7 cellular contexts compared by ENCODE assay signal in the genomic region with DNA sequence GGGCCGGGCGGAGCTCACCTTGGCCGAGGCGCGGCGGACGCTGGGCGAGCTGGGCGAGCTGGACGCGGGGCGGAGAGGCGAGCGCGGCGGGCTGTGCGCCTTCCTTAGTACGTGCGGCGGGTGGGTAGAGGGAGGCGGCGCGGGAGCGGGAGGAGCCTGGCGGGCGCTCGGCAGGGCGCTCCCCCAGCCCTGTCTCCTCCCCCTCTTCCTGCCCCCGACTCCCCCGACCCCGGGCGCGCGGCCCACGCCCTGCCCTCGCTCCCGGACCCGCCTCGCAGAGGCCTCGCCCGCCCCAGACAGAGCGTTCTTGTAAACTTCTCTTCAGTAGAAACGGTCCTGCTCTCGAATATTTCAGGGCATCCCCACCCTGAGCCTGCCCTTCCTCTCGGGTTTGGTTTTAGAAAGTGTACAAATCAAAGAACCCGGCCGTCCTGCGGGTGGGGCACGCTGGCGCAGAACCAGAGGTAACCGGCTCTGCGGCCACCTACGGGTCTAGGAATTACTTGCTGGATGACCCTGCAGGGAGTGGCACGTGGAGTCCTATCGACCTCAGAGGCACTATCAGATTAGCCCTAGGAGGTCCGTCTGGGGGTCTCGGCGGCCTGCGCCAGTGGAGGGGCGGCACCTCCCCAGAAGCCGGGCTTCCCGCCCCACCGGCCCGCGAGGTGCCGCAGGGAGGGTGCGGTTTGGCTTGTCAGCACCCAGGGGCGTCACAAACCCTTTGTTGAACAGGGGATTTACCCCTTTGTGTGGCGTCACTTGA.
DNase-seq lines count a peak whose midpoint lies in the region; ATAC-seq lines count a peak whose summit lies in the region.

A gene with protein sequence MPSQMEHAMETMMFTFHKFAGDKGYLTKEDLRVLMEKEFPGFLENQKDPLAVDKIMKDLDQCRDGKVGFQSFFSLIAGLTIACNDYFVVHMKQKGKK (minus strand): TSS at position 126 of the 763 bp plus-strand sequence. CDS start 7,629 bp downstream, outside the sequence.

- peak within 1 kb of the TSS; percentile 97 for H3K27ac ChIP-seq in effector memory CD4-positive, alpha-beta T cell (ENCODE audit: insufficient read depth, low read length, poor library complexity, severe bottlenecking)

- peaks cover 38% of the 10 kb centered on the region for H3K4me1 ChIP-seq in effector memory CD4-positive, alpha-beta T cell (ENCODE audit: control insufficient read depth, insufficient read depth, low read length, poor library complexity, severe bottlenecking)

- H3K4me3 ChIP-seq in effector memory CD4-positive, alpha-beta T cell (ENCODE audit: insufficient read depth, low read depth, low read length, poor library complexity, severe bottlenecking) = peak within 1 kb of the TSS; percentile 96

- H3K9me3 Mint-ChIP-seq in memory B cell = no peaks in the 10 kb centered on the region

- ATAC-seq in GM18511 (IDR thresholded peaks at IDR 0.05; ENCODE audit: unreplicated experiment) (peak; percentile 59), memory B cell (ENCODE audit: low read depth) (peak; percentile 71), GM21360 (IDR thresholded peaks at IDR 0.05; ENCODE audit: unreplicated experiment) (no peak)

- no peaks in the 10 kb centered on the region for H3K9me3 ChIP-seq in effector memory CD4-positive, alpha-beta T cell (ENCODE audit: control insufficient read depth, low read length)

- H3K27ac Mint-ChIP-seq in memory B cell = peak within 1 kb of the TSS; percentile 88

- DNase-seq in NCI-H510A treated with DMSO at 0.1 percent for 48 hours (lab: John Stamatoyannopoulos, UW) (peak; percentile 39), memory B cell (ENCODE audit: low spot score in 2 of 2) (peak; percentile 62 to 63)
- DNase-seq in activated CD8-positive, alpha-beta memory T cell treated with anti-CD3 and anti-CD28 coated beads for 1 hour (ENCODE audit: extremely low read depth in 1 of 2, low read depth in 1 of 2) = peak; percentile 53 to 68
- DNase-seq in effector memory CD4-positive, alpha-beta T cell = peak; percentile 68 to 70 (median 69)
- DNase-seq in stimulated activated CD8-positive, alpha-beta memory T cell treated with anti-CD3 and anti-CD28 coated beads, Interleukin-2, amount 100 ng/mL, for 48 hours (ENCODE audit: low read depth in 2 of 2) = peak; percentile 55 to 59

- H3K36me3 ChIP-seq in effector memory CD4-positive, alpha-beta T cell (ENCODE audit: control insufficient read depth, insufficient read depth, low read length) = no peaks in the 10 kb centered on the region

- H3K4me3 Mint-ChIP-seq in memory B cell = peak within 1 kb of the TSS; percentile 97

- H3K27me3 Mint-ChIP-seq in memory B cell = no peaks in the 10 kb centered on the region

- H3K4me1 Mint-ChIP-seq in memory B cell = peaks cover 24% of the 10 kb centered on the region

- no peaks in the 10 kb centered on the region for H3K36me3 Mint-ChIP-seq in memory B cell

- H3K27me3 ChIP-seq in effector memory CD4-positive, alpha-beta T cell (replicated peaks; ENCODE audit: control insufficient read depth, insufficient read depth, low read length, poor library complexity, severe bottlenecking) = no peaks in the 10 kb centered on the region
